In genomic region chrX:120308558-120308957, GRCh38 we compare ENCODE assay signal across 13 cellular contexts. TPM values are rescaled to one million over a fixed set of nuclear protein-coding genes. Genes with fewer than 3 reads are reported as not detected.
A peak's percentile ranks its signal among the peaks of the same experiment; 100 is the strongest.
DNase-seq lines count a peak whose midpoint lies in the region; ATAC-seq and TF ChIP-seq lines count a peak whose summit lies in the region.
"Had no signal": no experiment of that assay in that cellular context is flagged by ENCODE, and none has a peak within 500 bp of the region (broad histone marks: within the 10 kb centered on the region; RNA-seq: fewer than 3 reads in every experiment).

No MANE protein-coding gene starts in this region.

- H3K4me1 Mint-ChIP-seq in Calu3 (ENCODE audit: low read depth, unreplicated experiment) (peaks cover 5% of the 10 kb centered on the region), brain (peaks cover 16% of the 10 kb centered on the region), naive B cell (peaks cover 10 to 33% (median 14%) of the 10 kb centered on the region in 3 donors)

- no TSS peak for BruUV-seq in Calu3 (replicated peaks; lab: Mats Ljungman, UMichigan)

- H3K4me3 Mint-ChIP-seq in Calu3 (ENCODE audit: low read depth, unreplicated experiment) (peak overlapping the region; percentile 76), brain (peak overlapping the region in 4 of 5 experiments; percentile 15 to 87 (median 86)), naive B cell (peak overlapping the region; percentile 68 to 93 (median 91))

- no peak overlapping the region for H3K27ac ChIP-seq in HUES64 (ENCODE audit: low read depth, low read length)

- CTCF ChIA-PET in Calu3 (lab: Charles Lee) = interaction anchor here (0.6 to 1.0 kb wide), 2 partner anchors 33 to 58 kb away, joined by 4 read pairs; partner anchors contain the start of gene ZBTB33

- ATAC-seq in naive B cell (ENCODE audit: low read depth in 2 of 2) (peak in 1 of 2 donors; percentile 12), GM21526 (IDR thresholded peaks at IDR 0.05; ENCODE audit: low FRiP score, unreplicated experiment) (no peak), GM21381 (IDR thresholded peaks at IDR 0.05; ENCODE audit: unreplicated experiment) (no peak)

- H3K27me3 Mint-ChIP-seq in Calu3 (ENCODE audit: unreplicated experiment) (peaks cover 41% of the 10 kb centered on the region), brain (peaks cover 57% of the 10 kb centered on the region), naive B cell (peaks cover 15 to 63% (median 30%) of the 10 kb centered on the region in 3 donors)

- H3K27ac Mint-ChIP-seq in Calu3 (ENCODE audit: unreplicated experiment) (no peak overlapping the region), brain (no peak overlapping the region), naive B cell (peak overlapping the region in 1 of 6 donors; percentile 42)
- H3K27ac Mint-ChIP-seq: stimulated activated naive CD8-positive, alpha-beta T cell treated with anti-CD3 and anti-CD28 coated beads, Interleukin-15, Interleukin-2, amounts not matched to agents 100 ng/mL and 50 ng/mL, for 24 hours had no signal

- WGBS in HUES64 = 0% methylated on average over 9 of the region's 12 CpGs

- peaks cover 22% of the 10 kb centered on the region for H3K4me1 ChIP-seq in HUES64 (ENCODE audit: insufficient read depth, low read length)

- peak overlapping the region; percentile 64 for H3K4me3 ChIP-seq in HUES64 (ENCODE audit: low read length)

- no peaks in the 10 kb centered on the region for H3K36me3 ChIP-seq in HUES64 (ENCODE audit: insufficient read depth, low read length)

- H3K36me3 Mint-ChIP-seq in Calu3 (ENCODE audit: insufficient read depth, unreplicated experiment) = peaks cover 7% of the 10 kb centered on the region
- H3K36me3 Mint-ChIP-seq in brain = no peaks in the 10 kb centered on the region
- H3K36me3 Mint-ChIP-seq in naive B cell = peaks cover 0 to 5% of the 10 kb centered on the region in 2 donors
- H3K36me3 Mint-ChIP-seq: activated CD8-positive, alpha-beta memory T cell treated with anti-CD3 and anti-CD28 coated beads, Interleukin-2, amount 10 ng/mL, durations not matched to agents 7 days and 5 days had no signal

- intact Hi-C loops in Calu3 (cut with micrococcal nuclease; ENCODE audit: unreplicated experiment) = no loop called here

- H3K9me3 ChIP-seq in HUES64 (ENCODE audit: insufficient read depth, low read depth, low read length) = no peaks in the 10 kb centered on the region

- no peaks in the 10 kb centered on the region for H3K9me3 Mint-ChIP-seq in Calu3 (ENCODE audit: low read depth, unreplicated experiment)
- peaks cover 0 to 6% (median 0%) of the 10 kb centered on the region in 5 experiments for H3K9me3 Mint-ChIP-seq in brain
- peaks cover 0 to 4% (median 0%) of the 10 kb centered on the region in 7 donors for H3K9me3 Mint-ChIP-seq in naive B cell
- H3K9me3 Mint-ChIP-seq: stimulated activated naive CD8-positive, alpha-beta T cell treated with anti-CD3 and anti-CD28 coated beads, Interleukin-15, Interleukin-2, amounts not matched to agents 100 ng/mL and 50 ng/mL, for 24 hours had no signal

- TF ChIP-seq CTCF in Calu3 (IDR thresholded peaks at IDR 0.05; ENCODE audit: unreplicated experiment) (no peak), brain (conservative IDR thresholded peaks at IDR 0.05) (peak in 1 of 2 experiments; percentile 32)

- DNase-seq in Calu3 = peak; percentile 5
- DNase-seq in naive B cell = no peak
- DNase-seq in NCI-H1694 treated with DMSO at 0.1 percent for 48 hours (lab: John Stamatoyannopoulos, UW) = no peak
- DNase-seq in dermis blood vessel endothelial cell = no peak
- DNase-seq: activated CD8-positive, alpha-beta memory T cell treated with anti-CD3 and anti-CD28 coated beads, Interleukin-2, amount 10 ng/mL, durations not matched to agents 7 days and 5 days; midbrain; NCI-H2029 had no signal

- no peak overlapping the region for H3K9ac ChIP-seq in HUES64 (ENCODE audit: low read depth, low read length)

- H3K27me3 ChIP-seq in HUES64 (ENCODE audit: insufficient read depth, low read length) = peaks cover 98% of the 10 kb centered on the region

RNA-seq across cellular contexts. Expression of gene TMEM255A, which starts 2.7 kb away (rescaled TPM):
- not detected in 2 replicates for total RNA-seq in Calu3 (2022)
- polyA plus RNA-seq in HUES64 (2013, experiment 1 of 2) = 0.90 TPM
- 0.89 TPM for polyA plus RNA-seq in HUES64 (2013, experiment 2 of 2)
- polyA plus RNA-seq in brain (ENCODE audit: insufficient read depth, low read depth, low replicate concordance) = 1.4 TPM
- polyA plus RNA-seq in naive B cell (ENCODE audit: low read depth in 6 of 6) = under 1 TPM in 3 of 6 donors, not detected in 3; 0.15 to 0.24 (median 0.23) TPM
- not detected in 2 replicates for total RNA-seq in dermis blood vessel endothelial cell

RNA-seq across cellular contexts. Expression of gene ATP1B4, which starts 53.3 kb away (rescaled TPM):
- total RNA-seq in Calu3 (2022) = not detected in 2 replicates
- polyA plus RNA-seq in HUES64 (2013, experiment 1 of 2) = not detected
- not detected for polyA plus RNA-seq in HUES64 (2013, experiment 2 of 2)
- polyA plus RNA-seq in brain (ENCODE audit: insufficient read depth, low read depth, low replicate concordance) = not detected
- not detected for polyA plus RNA-seq in naive B cell (ENCODE audit: low read depth in 6 of 6)
- not detected in 2 replicates for total RNA-seq in dermis blood vessel endothelial cell
- total RNA-seq: activated CD8-positive, alpha-beta memory T cell treated with anti-CD3 and anti-CD28 coated beads, Interleukin-2, amount 10 ng/mL, durations not matched to agents 7 days and 5 days; SK-MEL-5 had no signal

RNA-seq across cellular contexts. Expression of gene ZBTB33, which starts 57.9 kb away (rescaled TPM):
- total RNA-seq in Calu3 (2022) (22.7 and 24.9 TPM in 2 replicates), dermis blood vessel endothelial cell (14.5 and 17.1 TPM in 2 replicates)
- polyA plus RNA-seq in HUES64 (2013, experiment 1 of 2) = 16.1 TPM
- 17.0 TPM for polyA plus RNA-seq in HUES64 (2013, experiment 2 of 2)
- polyA plus RNA-seq in brain (ENCODE audit: insufficient read depth, low read depth, low replicate concordance) (8.5 TPM), naive B cell (ENCODE audit: low read depth in 6 of 6) (10 to 100 TPM; 12.0 to 24.1 (median 15.9) TPM)
